Comparison of ENCODE assay signal across 10 cellular contexts in the genomic region with DNA sequence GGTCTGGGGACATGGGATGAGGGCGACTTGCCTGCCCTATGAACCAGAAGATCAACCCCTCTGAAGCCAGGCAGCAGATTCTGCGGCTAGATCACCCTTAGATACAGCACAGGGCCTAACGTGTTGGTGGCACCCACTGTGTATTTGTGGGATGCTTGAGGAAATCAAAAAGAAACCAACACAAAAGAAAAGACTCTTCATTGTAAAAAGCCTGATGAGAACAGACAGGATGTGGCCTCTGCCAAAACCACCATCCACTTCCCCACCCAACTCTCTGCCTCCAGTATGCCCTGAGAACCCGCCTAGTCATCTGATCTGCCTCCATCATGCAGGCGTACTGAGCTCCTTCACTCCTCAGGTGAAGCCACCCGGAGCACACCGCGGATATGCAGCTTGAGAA.
DNase-seq lines count a peak whose midpoint lies in the region; ATAC-seq and TF ChIP-seq lines count a peak whose summit lies in the region.
"Had no signal": no experiment of that assay in that cellular context is flagged by ENCODE, and none has a peak within 500 bp of the region (broad histone marks: within the 10 kb centered on the region; RNA-seq: fewer than 3 reads in every experiment).

No MANE protein-coding gene starts in this region.

- DNase-seq in CD8-positive, alpha-beta memory T cell: peak in 4 of 5 donors; percentile 6 to 76 (median 48)
- DNase-seq in RPMI8226 (peak; percentile 6), mucosa of descending colon (no peak), NCI-H524 treated with DMSO at 0.1 percent for 48 hours (lab: John Stamatoyannopoulos, UW) (no peak), GM23338 (ENCODE audit: low spot score) (no peak)
- DNase-seq in activated effector memory CD4-positive, alpha-beta T cell treated with Interleukin-2 at 50 U/mL for 16 hours: peak; percentile 14
- DNase-seq in stimulated activated CD4-positive, alpha-beta T cell treated with anti-CD3 and anti-CD28 coated beads, Interleukin-1b, Interleukin-23, amount 100 ng/mL, for 4 hours (ENCODE audit: low read depth in 2 of 2): peak; percentile 7 to 15
- DNase-seq: HFFc6, SHP77 treated with DMSO at 0.1 percent for 48 hours had no signal

- no peaks in the 10 kb centered on the region for H3K36me3 ChIP-seq in CD8-positive, alpha-beta memory T cell (ENCODE audit: insufficient read depth, low read length)
- H3K36me3 ChIP-seq in mucosa of descending colon (ENCODE audit: low read depth): no peaks in the 10 kb centered on the region
- no peaks in the 10 kb centered on the region for H3K36me3 ChIP-seq in GM23338 (ENCODE audit: insufficient read depth)

- H3K4me3 ChIP-seq in CD8-positive, alpha-beta memory T cell (ENCODE audit: low read length): peak overlapping the region; percentile 23
- H3K4me3 ChIP-seq in mucosa of descending colon (no peak overlapping the region), GM23338 (no peak overlapping the region)

- no peak overlapping the region for H3K4me2 ChIP-seq in GM23338

- no peaks in the 10 kb centered on the region for H4K20me1 ChIP-seq in GM23338 (replicated peaks; ENCODE audit: insufficient read depth)

- H3K36me3 Mint-ChIP-seq in CD8-positive, alpha-beta memory T cell: peaks cover 0 to 13% (median 0%) of the 10 kb centered on the region in 3 donors
- peaks cover 6% of the 10 kb centered on the region for H3K36me3 Mint-ChIP-seq in GM23338 (ENCODE audit: low read depth)

- H3K9me3 Mint-ChIP-seq in CD8-positive, alpha-beta memory T cell: peaks cover 4 to 10% (median 7%) of the 10 kb centered on the region in 5 donors
- peaks cover 4% of the 10 kb centered on the region; the same call in 2 of the 3 replicates for H3K9me3 Mint-ChIP-seq in GM23338

- ATAC-seq in mucosa of descending colon (no peak), GM23338 (no peak), HG03521 (IDR thresholded peaks at IDR 0.05; ENCODE audit: unreplicated experiment) (no peak)

- H3K27me3 Mint-ChIP-seq in CD8-positive, alpha-beta memory T cell: no peaks in the 10 kb centered on the region
- peaks cover 7% of the 10 kb centered on the region for H3K27me3 Mint-ChIP-seq in GM23338 (ENCODE audit: insufficient read depth, low read depth, poor library complexity)

- H3K79me2 ChIP-seq in GM23338 (replicated peaks; ENCODE audit: insufficient read depth): no peaks in the 10 kb centered on the region

- H3K4me3 Mint-ChIP-seq in CD8-positive, alpha-beta memory T cell: peak overlapping the region in 6 of 7 donors; percentile 23 to 74 (median 54)
- H3K4me3 Mint-ChIP-seq in GM23338: no peak overlapping the region
- H3K4me3 Mint-ChIP-seq: HFFc6 had no signal

- no peak for TF ChIP-seq CTCF in mucosa of descending colon (IDR thresholded peaks at IDR 0.05)
- no peak for TF ChIP-seq CTCF in GM23338 (conservative IDR thresholded peaks at IDR 0.05; ENCODE audit: low read depth in 2 of 2)

- intact Hi-C loops in mucosa of descending colon (cut with DNase I, micrococcal nuclease): no loop called here

- H3K9me2 ChIP-seq in GM23338 (ENCODE audit: insufficient read depth): no peaks in the 10 kb centered on the region

- no peaks in the 10 kb centered on the region for H3K9me3 ChIP-seq in CD8-positive, alpha-beta memory T cell (ENCODE audit: low read length)
- no peaks in the 10 kb centered on the region for H3K9me3 ChIP-seq in mucosa of descending colon

- POLR2A ChIA-PET in CD8-positive, alpha-beta memory T cell (lab: Charles Lee): no interaction called here

- H2AFZ ChIP-seq in GM23338: no peak overlapping the region

- peaks cover 5% of the 10 kb centered on the region for H3K27me3 ChIP-seq in CD8-positive, alpha-beta memory T cell (ENCODE audit: insufficient read depth, low read length, poor library complexity, severe bottlenecking)
- H3K27me3 ChIP-seq in GM23338 (ENCODE audit: insufficient read depth): no peaks in the 10 kb centered on the region

- CTCF ChIA-PET in CD8-positive, alpha-beta memory T cell (lab: Charles Lee): no interaction called here

- H3K27ac Mint-ChIP-seq in CD8-positive, alpha-beta memory T cell: peak overlapping the region in 6 of 8 donors; percentile 4 to 85 (median 58)
- no peak overlapping the region for H3K27ac Mint-ChIP-seq in GM23338
- H3K27ac Mint-ChIP-seq: HFFc6 had no signal

- H3F3A ChIP-seq in GM23338 (replicated peaks; ENCODE audit: low read depth): no peaks in the 10 kb centered on the region

- no peak overlapping the region for H3K27ac ChIP-seq in CD8-positive, alpha-beta memory T cell (ENCODE audit: low read depth, low read length)
- no peak overlapping the region for H3K27ac ChIP-seq in GM23338 (ENCODE audit: low read depth)

- H3K4me1 ChIP-seq in CD8-positive, alpha-beta memory T cell (ENCODE audit: insufficient read depth, low read length): peaks cover 30% of the 10 kb centered on the region
- H3K4me1 ChIP-seq in mucosa of descending colon (ENCODE audit: low read depth): no peaks in the 10 kb centered on the region
- H3K4me1 ChIP-seq in GM23338 (ENCODE audit: insufficient read depth): peaks cover 10% of the 10 kb centered on the region

- peaks cover 18 to 36% (median 25%) of the 10 kb centered on the region in 3 donors for H3K4me1 Mint-ChIP-seq in CD8-positive, alpha-beta memory T cell
- peaks cover 26% of the 10 kb centered on the region for H3K4me1 Mint-ChIP-seq in GM23338

TF ChIP-seq in GM23338, 12 proteins besides CTCF, POLR2A, EP300 and RAD21 (continues in another document):
- no peak for TF ChIP-seq STAT1 (IDR thresholded peaks at IDR 0.05; ENCODE audit: unreplicated experiment)
- TF ChIP-seq, protein P1, sequence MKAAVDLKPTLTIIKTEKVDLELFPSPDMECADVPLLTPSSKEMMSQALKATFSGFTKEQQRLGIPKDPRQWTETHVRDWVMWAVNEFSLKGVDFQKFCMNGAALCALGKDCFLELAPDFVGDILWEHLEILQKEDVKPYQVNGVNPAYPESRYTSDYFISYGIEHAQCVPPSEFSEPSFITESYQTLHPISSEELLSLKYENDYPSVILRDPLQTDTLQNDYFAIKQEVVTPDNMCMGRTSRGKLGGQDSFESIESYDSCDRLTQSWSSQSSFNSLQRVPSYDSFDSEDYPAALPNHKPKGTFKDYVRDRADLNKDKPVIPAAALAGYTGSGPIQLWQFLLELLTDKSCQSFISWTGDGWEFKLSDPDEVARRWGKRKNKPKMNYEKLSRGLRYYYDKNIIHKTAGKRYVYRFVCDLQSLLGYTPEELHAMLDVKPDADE (IDR thresholded peaks at IDR 0.05): no peak
- no peak for TF ChIP-seq JUNB (IDR thresholded peaks at IDR 0.05; ENCODE audit: unreplicated experiment)
- no peak for TF ChIP-seq EZH2 (IDR thresholded peaks at IDR 0.05; ENCODE audit: low read depth, unreplicated experiment)
- TF ChIP-seq, protein P2, sequence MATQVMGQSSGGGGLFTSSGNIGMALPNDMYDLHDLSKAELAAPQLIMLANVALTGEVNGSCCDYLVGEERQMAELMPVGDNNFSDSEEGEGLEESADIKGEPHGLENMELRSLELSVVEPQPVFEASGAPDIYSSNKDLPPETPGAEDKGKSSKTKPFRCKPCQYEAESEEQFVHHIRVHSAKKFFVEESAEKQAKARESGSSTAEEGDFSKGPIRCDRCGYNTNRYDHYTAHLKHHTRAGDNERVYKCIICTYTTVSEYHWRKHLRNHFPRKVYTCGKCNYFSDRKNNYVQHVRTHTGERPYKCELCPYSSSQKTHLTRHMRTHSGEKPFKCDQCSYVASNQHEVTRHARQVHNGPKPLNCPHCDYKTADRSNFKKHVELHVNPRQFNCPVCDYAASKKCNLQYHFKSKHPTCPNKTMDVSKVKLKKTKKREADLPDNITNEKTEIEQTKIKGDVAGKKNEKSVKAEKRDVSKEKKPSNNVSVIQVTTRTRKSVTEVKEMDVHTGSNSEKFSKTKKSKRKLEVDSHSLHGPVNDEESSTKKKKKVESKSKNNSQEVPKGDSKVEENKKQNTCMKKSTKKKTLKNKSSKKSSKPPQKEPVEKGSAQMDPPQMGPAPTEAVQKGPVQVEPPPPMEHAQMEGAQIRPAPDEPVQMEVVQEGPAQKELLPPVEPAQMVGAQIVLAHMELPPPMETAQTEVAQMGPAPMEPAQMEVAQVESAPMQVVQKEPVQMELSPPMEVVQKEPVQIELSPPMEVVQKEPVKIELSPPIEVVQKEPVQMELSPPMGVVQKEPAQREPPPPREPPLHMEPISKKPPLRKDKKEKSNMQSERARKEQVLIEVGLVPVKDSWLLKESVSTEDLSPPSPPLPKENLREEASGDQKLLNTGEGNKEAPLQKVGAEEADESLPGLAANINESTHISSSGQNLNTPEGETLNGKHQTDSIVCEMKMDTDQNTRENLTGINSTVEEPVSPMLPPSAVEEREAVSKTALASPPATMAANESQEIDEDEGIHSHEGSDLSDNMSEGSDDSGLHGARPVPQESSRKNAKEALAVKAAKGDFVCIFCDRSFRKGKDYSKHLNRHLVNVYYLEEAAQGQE (IDR thresholded peaks at IDR 0.05; ENCODE audit: unreplicated experiment): no peak
- TF ChIP-seq CREB1 (CRISPR knock-in tag; IDR thresholded peaks at IDR 0.05; ENCODE audit: low read depth): no peak
- TF ChIP-seq NANOG (IDR thresholded peaks at IDR 0.05; ENCODE audit: borderline replicate concordance): no peak
- no peak for TF ChIP-seq ZNF114 (CRISPR knock-in tag; IDR thresholded peaks at IDR 0.05)
- no peak for TF ChIP-seq EZH2phosphoT487 (IDR thresholded peaks at IDR 0.05; ENCODE audit: unreplicated experiment)
- TF ChIP-seq POLR2AphosphoS5 (IDR thresholded peaks at IDR 0.05; ENCODE audit: low read depth): no peak

Comparison
In these comparisons a context has a peak if more than half of its experiments do, and no peak if none do; other contexts are left out.
1. DNase-seq: peak in CD8-positive, alpha-beta memory T cell (4 of 5), RPMI8226 (single experiment), activated effector memory CD4-positive, alpha-beta T cell treated with Interleukin-2 at 50 U/mL for 16 hours (single experiment) and stimulated activated CD4-positive, alpha-beta T cell treated with anti-CD3 and anti-CD28 coated beads, Interleukin-1b, Interleukin-23, amount 100 ng/mL, for 4 hours (2 of 2); none in mucosa of descending colon (0 of 3), NCI-H524 treated with DMSO at 0.1 percent for 48 hours (single experiment) and GM23338 (single experiment).